In genomic region chr9:97558701-97559101, GRCh38 we compare ENCODE assay signal across 10 cellular contexts. TPM values are rescaled to one million over a fixed set of nuclear protein-coding genes. Genes with fewer than 3 reads are reported as not detected.
DNase-seq lines count a peak whose midpoint lies in the region; ATAC-seq and TF ChIP-seq lines count a peak whose summit lies in the region.
"Had no signal": no experiment of that assay in that cellular context is flagged by ENCODE, and none has a peak within 500 bp of the region (broad histone marks: within the 10 kb centered on the region; RNA-seq: fewer than 3 reads in every experiment).

No MANE protein-coding gene starts in this region.

- H3K4me1 ChIP-seq in CD4-positive, alpha-beta memory T cell (ENCODE audit: insufficient read depth, low read length), result no peaks in the 10 kb centered on the region
- H3K4me1 ChIP-seq in right cardiac atrium (ENCODE audit: control insufficient read depth, insufficient read depth, low read length) (peaks cover 38% of the 10 kb centered on the region), foreskin keratinocyte (no peaks in the 10 kb centered on the region)

- peak overlapping the region in 1 of 7 donors; percentile 5 for H3K27ac Mint-ChIP-seq in CD4-positive, alpha-beta memory T cell
- H3K27ac Mint-ChIP-seq in osteocyte (ENCODE audit: unreplicated experiment), result no peak overlapping the region

- H3K9me3 Mint-ChIP-seq in CD4-positive, alpha-beta memory T cell, result no peaks in the 10 kb centered on the region
- H3K9me3 Mint-ChIP-seq in osteocyte (ENCODE audit: unreplicated experiment), result no peaks in the 10 kb centered on the region

- H3K4me3 ChIP-seq in CD4-positive, alpha-beta memory T cell (ENCODE audit: low read length in 2 of 2), result no peak overlapping the region
- H3K4me3 ChIP-seq in right cardiac atrium (ENCODE audit: low read length), result no peak overlapping the region

- peak; percentile 39 for ATAC-seq in GM18909 (IDR thresholded peaks at IDR 0.05; ENCODE audit: poor library complexity, unreplicated experiment)
- peak; percentile 24 for ATAC-seq in HG03280 (IDR thresholded peaks at IDR 0.05; ENCODE audit: unreplicated experiment)
- ATAC-seq in right cardiac atrium, result no peak
- no peak for ATAC-seq in foreskin keratinocyte

- no peaks in the 10 kb centered on the region for H3K9me3 ChIP-seq in CD4-positive, alpha-beta memory T cell (ENCODE audit: control insufficient read depth in 1 of 2, low read length in 2 of 2)
- no peaks in the 10 kb centered on the region for H3K9me3 ChIP-seq in right cardiac atrium (ENCODE audit: control insufficient read depth, low read length)

- intact Hi-C loops in CD4-positive, alpha-beta memory T cell (cut with micrococcal nuclease), result no loop called here
- intact Hi-C loops in right cardiac atrium (cut with DNase I), result loop anchor here in 1 of 4 donors (5.0 kb wide), 1 partner anchor 36 kb away; no protein-coding TSS in a partner anchor

- H3K36me3 ChIP-seq in CD4-positive, alpha-beta memory T cell (ENCODE audit: insufficient read depth, low read length), result no peaks in the 10 kb centered on the region

- peaks cover 13 to 28% of the 10 kb centered on the region in 2 donors for H3K27me3 Mint-ChIP-seq in CD4-positive, alpha-beta memory T cell
- peaks cover 26% of the 10 kb centered on the region for H3K27me3 Mint-ChIP-seq in osteocyte (ENCODE audit: unreplicated experiment)

- 60% methylated on average over 3 of the region's 3 CpGs for WGBS in right cardiac atrium

- H3K27ac ChIP-seq in CD4-positive, alpha-beta memory T cell (ENCODE audit: low read depth, low read length), result no peak overlapping the region
- peak overlapping the region; percentile 90 for H3K27ac ChIP-seq in right cardiac atrium (ENCODE audit: low read length)
- H3K27ac ChIP-seq in foreskin keratinocyte, result no peak overlapping the region

- no peaks in the 10 kb centered on the region for H3K27me3 ChIP-seq in CD4-positive, alpha-beta memory T cell (ENCODE audit: insufficient read depth, low read length)
- H3K27me3 ChIP-seq in right cardiac atrium (ENCODE audit: control insufficient read depth, insufficient read depth), result no peaks in the 10 kb centered on the region
- peaks cover 33% of the 10 kb centered on the region for H3K27me3 ChIP-seq in foreskin keratinocyte

- CTCF ChIA-PET in CD4-positive, alpha-beta memory T cell (lab: Charles Lee; ENCODE audit: partially characterized antibody), result no interaction called here

- TF ChIP-seq CTCF in foreskin keratinocyte (conservative IDR thresholded peaks at IDR 0.05) (no peak), osteocyte (IDR thresholded peaks at IDR 0.05) (no peak)

- H3K4me1 Mint-ChIP-seq in CD4-positive, alpha-beta memory T cell, result peaks cover 3 to 7% (median 5%) of the 10 kb centered on the region in 4 donors
- no peaks in the 10 kb centered on the region for H3K4me1 Mint-ChIP-seq in osteocyte (ENCODE audit: unreplicated experiment)

- peak overlapping the region in 6 of 8 donors; percentile 3 to 42 (median 20) for H3K4me3 Mint-ChIP-seq in CD4-positive, alpha-beta memory T cell
- no peak overlapping the region for H3K4me3 Mint-ChIP-seq in osteocyte (ENCODE audit: unreplicated experiment)

- no peak for DNase-seq in CD4-positive, alpha-beta memory T cell
- DNase-seq in right cardiac atrium (no peak), COLO668 (lab: John Stamatoyannopoulos, UW; ENCODE audit: unreplicated experiment) (no peak), AG08395 (ENCODE audit: low spot score) (no peak), foreskin keratinocyte (no peak), osteocyte (ENCODE audit: extremely low spot score, unreplicated experiment) (no peak)
- DNase-seq: GOT3, OCI-M1 had no signal

- H3K36me3 Mint-ChIP-seq in CD4-positive, alpha-beta memory T cell, result no peaks in the 10 kb centered on the region
- no peaks in the 10 kb centered on the region for H3K36me3 Mint-ChIP-seq in osteocyte (ENCODE audit: unreplicated experiment)

- POLR2A ChIA-PET in CD4-positive, alpha-beta memory T cell (lab: Charles Lee; ENCODE audit: partially characterized antibody), result no interaction called here

RNA-seq across cellular contexts. Expression of gene TMOD1, which starts 57.2 kb away (rescaled TPM):
- total RNA-seq in CD4-positive, alpha-beta memory T cell, result 1 to 10 TPM; 2.6 to 2.7 TPM
- polyA plus RNA-seq in CD4-positive, alpha-beta memory T cell, result 1 to 10 TPM; 2.1 to 3.3 TPM
- total RNA-seq in right cardiac atrium (100 to 1,000 TPM; 177 to 220 (median 208) TPM), foreskin keratinocyte (not detected in 2 replicates), osteocyte (not detected in 2 replicates)
- polyA plus RNA-seq in right cardiac atrium (184 TPM), foreskin keratinocyte (not detected in 2 replicates)

Comparison
In these comparisons a context has a peak if more than half of its experiments do, and no peak if none do; other contexts are left out.
1. ATAC-seq: peak in GM18909 (single experiment) and HG03280 (single experiment); none in right cardiac atrium (0 of 2) and foreskin keratinocyte (single experiment).
2. RNA of gene TMOD1, which starts 57.2 kb away (total RNA-seq): 177 to 220 TPM in right cardiac atrium; 2.6 to 2.7 TPM in CD4-positive, alpha-beta memory T cell, not detected in foreskin keratinocyte and not detected in osteocyte; every median in the first group is over 10 times any median in the second.